ENCODE assay signal across 8 cellular contexts in genomic region chr1:43969746-43970466, GRCh38. TPM values are rescaled to one million over a fixed set of nuclear protein-coding genes. Genes with fewer than 3 reads are reported as not detected.
DNase-seq lines count a peak whose midpoint lies in the region; ATAC-seq and TF ChIP-seq lines count a peak whose summit lies in the region.

DPH2 (plus strand) TSS chr1:43970010; CDS start chr1:43970176, 166 bp downstream.

- H3K79me2 ChIP-seq in OCI-LY1 (ENCODE audit: insufficient read depth, low read length), result no peaks in the 10 kb centered on the region

- peaks cover 9% of the 10 kb centered on the region for H3K27me3 Mint-ChIP-seq in endothelial cell (ENCODE audit: unreplicated experiment)

- no peaks in the 10 kb centered on the region for H3K9me3 Mint-ChIP-seq in endothelial cell (ENCODE audit: unreplicated experiment)

- H3K9me2 ChIP-seq in OCI-LY1 (ENCODE audit: low read depth, low read length), result no peaks in the 10 kb centered on the region

- H3K4me3 ChIP-seq in HUES64 (ENCODE audit: low read length) (peak within 1 kb of the TSS; percentile 84), OCI-LY1 (ENCODE audit: low read depth, low read length, poor library complexity, severe bottlenecking) (peak within 1 kb of the TSS; percentile 89)

- H3K27me3 ChIP-seq in HUES64 (ENCODE audit: insufficient read depth, low read length) (no peaks in the 10 kb centered on the region), OCI-LY1 (ENCODE audit: insufficient read depth, low read length) (no peaks in the 10 kb centered on the region)

- H3K4me1 Mint-ChIP-seq in endothelial cell (ENCODE audit: unreplicated experiment), result peaks cover 19% of the 10 kb centered on the region

- in situ Hi-C loops in Caki2 (cut with HindIII; ENCODE audit: low pct_unique_long_range_greater_than_20kb, low sequenced_read_pairs), result no loop called here

- TF ChIP-seq CTCF in OCI-LY1 (IDR thresholded peaks at IDR 0.05; ENCODE audit: low read length) (0 out of 2 replicates have a peak, but pooled peaks have one; percentile 8), endothelial cell (IDR thresholded peaks at IDR 0.05; ENCODE audit: unreplicated experiment) (peak; percentile 21)

- H3K9me3 ChIP-seq in HUES64 (ENCODE audit: insufficient read depth, low read depth, low read length) (no peaks in the 10 kb centered on the region), OCI-LY1 (ENCODE audit: low read length) (no peaks in the 10 kb centered on the region)

- H3K4me1 ChIP-seq in HUES64 (ENCODE audit: insufficient read depth, low read length) (0 out of 2 replicates have a peak, but pooled peaks cover 9% of the 10 kb centered on the region), OCI-LY1 (ENCODE audit: insufficient read depth, low read length, severe bottlenecking) (peaks cover 21% of the 10 kb centered on the region)

- no peak within 1 kb of the TSS for H2AFZ ChIP-seq in OCI-LY1 (ENCODE audit: low read length)

- H3K9ac ChIP-seq in HUES64 (ENCODE audit: low read depth, low read length), result peak within 1 kb of the TSS; percentile 72
- H3K9ac ChIP-seq in OCI-LY1 (ENCODE audit: low read length), result peak within 1 kb of the TSS; percentile 69

- 2% methylated on average over 39 of the region's 47 CpGs for WGBS in HUES64

- H3K4me3 Mint-ChIP-seq in endothelial cell (ENCODE audit: unreplicated experiment), result peak within 1 kb of the TSS; percentile 96

- H3F3A ChIP-seq in OCI-LY1 (ENCODE audit: insufficient read depth, low read length), result no peaks in the 10 kb centered on the region

- H4K20me1 ChIP-seq in OCI-LY1 (ENCODE audit: insufficient read depth, low read length), result no peaks in the 10 kb centered on the region

- H3K27ac ChIP-seq in HUES64 (ENCODE audit: low read depth, low read length) (no peak within 1 kb of the TSS), OCI-LY1 (ENCODE audit: low read depth, low read length, poor library complexity, severe bottlenecking) (no peak within 1 kb of the TSS)

- peaks cover 16% of the 10 kb centered on the region for H3K36me3 Mint-ChIP-seq in endothelial cell (ENCODE audit: low read depth, unreplicated experiment)

- peak within 1 kb of the TSS; percentile 19 for H3K27ac Mint-ChIP-seq in endothelial cell (ENCODE audit: unreplicated experiment)

- DNase-seq in Caki2 (ENCODE audit: low read depth), result peak; percentile 83
- peak; percentile 94 for DNase-seq in activated CD8-positive, alpha-beta memory T cell treated with anti-CD3 and anti-CD28 coated beads, Interleukin-2, amount 50 U/mL, for 4 hours
- peak; percentile 95 for DNase-seq in endothelial cell (ENCODE audit: low spot score)
- DNase-seq in midbrain (lab: John Stamatoyannopoulos, UW), result peak; percentile 97
- peak; percentile 85 to 89 for DNase-seq in stimulated activated CD8-positive, alpha-beta memory T cell treated with anti-CD3 and anti-CD28 coated beads, Interleukin-2, amount 100 ng/mL, for 1 hour (ENCODE audit: low read depth in 2 of 2)

- H3K36me3 ChIP-seq in HUES64 (ENCODE audit: insufficient read depth, low read length) (peaks cover 26% of the 10 kb centered on the region), OCI-LY1 (ENCODE audit: insufficient read depth, low read length) (peaks cover 25% of the 10 kb centered on the region)

- peak within 1 kb of the TSS; percentile 77 for H3K4me2 ChIP-seq in OCI-LY1 (ENCODE audit: low read length)

- peak; percentile 83 for ATAC-seq in GM21390 (IDR thresholded peaks at IDR 0.05; ENCODE audit: unreplicated experiment)

RNA-seq across cellular contexts. Expression of gene DPH2, which starts in this region (rescaled TPM):
- total RNA-seq in Caki2 (2014; rRNA removed; shearing (Covaris generic); ENCODE audit: low replicate concordance), result 29.0 and 54.5 TPM in 2 replicates
- 46.3 TPM for polyA plus RNA-seq in HUES64 (2013, experiment 1 of 2)
- polyA plus RNA-seq in HUES64 (2013, experiment 2 of 2), result 36.1 TPM
- total RNA-seq in endothelial cell (ENCODE audit: unreplicated experiment), result 17.1 TPM
